1 cellular context compared by ENCODE assay signal in the genomic region with DNA sequence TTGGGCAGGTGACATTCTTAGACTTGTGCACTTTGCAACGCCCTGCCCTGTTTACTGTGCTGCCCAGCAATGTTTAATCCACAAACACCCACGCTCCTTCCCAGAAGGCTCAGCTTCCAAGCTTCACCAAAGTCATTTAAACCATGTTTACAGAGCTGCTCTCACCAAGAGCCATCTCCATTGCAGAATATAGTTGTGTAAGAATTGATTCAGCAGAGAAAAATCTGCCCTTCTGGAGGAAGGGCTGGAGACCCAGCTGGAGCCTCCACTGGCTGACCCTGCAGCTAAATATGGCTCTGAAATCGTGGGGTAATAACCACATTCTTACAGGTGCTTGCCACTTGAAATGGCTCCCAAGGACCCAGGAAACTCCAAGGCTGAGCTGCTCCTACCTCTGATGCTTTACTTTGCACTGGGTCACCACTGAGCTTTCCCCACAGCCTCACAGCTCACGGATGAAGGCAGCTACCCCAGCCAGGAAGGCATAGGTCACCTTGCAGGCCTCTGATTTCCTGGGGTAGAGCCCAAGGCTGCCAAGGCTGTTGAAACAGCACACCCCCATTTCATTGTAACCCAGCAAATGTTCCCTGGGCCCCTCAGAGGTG.
TF ChIP-seq lines count a peak whose summit lies in the region.

No MANE protein-coding gene starts in this region.

TF ChIP-seq in endothelial cell of umbilical vein, 7 proteins besides CTCF, POLR2A, EP300 and RAD21:
- TF ChIP-seq FOS (IDR thresholded peaks at IDR 0.05; ENCODE audit: borderline replicate concordance, insufficient read depth, low read length), result no peak
- no peak for TF ChIP-seq POLR2AphosphoS5 (IDR thresholded peaks at IDR 0.05; ENCODE audit: insufficient read depth, low read depth, low read length)
- TF ChIP-seq JUN (IDR thresholded peaks at IDR 0.05; ENCODE audit: borderline replicate concordance, insufficient read depth, insufficient read length, low read depth), result no peak
- TF ChIP-seq MYC (IDR thresholded peaks at IDR 0.05; ENCODE audit: low read depth, low read length), result no peak
- TF ChIP-seq GATA2 (IDR thresholded peaks at IDR 0.05; ENCODE audit: insufficient read depth, insufficient read length, low read depth, low read length), result no peak
